In the genomic region with DNA sequence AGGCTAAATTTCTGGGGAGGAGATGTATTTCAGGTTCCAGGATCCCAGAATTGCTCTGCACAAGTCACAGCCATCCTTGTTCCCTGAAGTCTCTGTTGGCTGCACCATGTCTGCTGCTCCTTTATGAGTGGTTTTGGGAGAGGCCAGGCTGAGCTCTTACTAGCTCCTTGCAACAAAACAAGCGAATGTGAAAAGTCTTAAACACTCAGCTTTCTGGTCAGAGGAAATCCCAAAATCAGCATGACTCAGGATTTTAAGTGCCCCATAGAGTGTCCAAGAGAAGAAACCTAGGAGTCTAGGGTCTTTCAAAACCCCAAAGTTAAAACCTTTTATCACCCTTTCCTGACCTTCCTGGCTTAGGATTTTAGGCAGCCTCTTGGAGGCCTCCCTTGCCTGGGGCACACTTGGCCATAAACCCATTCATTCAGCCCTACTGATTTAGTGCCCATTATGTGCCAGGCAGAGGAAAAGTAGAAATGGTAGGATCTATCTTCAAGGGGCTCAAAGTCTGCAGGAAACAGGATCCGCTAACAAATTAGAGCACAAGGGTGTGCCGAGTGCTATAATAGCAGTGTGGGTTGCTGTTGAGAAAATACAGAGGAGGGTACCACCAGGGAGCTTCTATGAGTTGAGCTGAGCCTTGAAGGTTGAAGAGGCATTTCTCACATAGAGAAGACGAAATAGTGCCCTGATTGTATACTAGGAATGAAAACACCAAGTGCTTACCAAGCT, we compare ENCODE assay signal across 14 cellular contexts. TPM values are rescaled to one million over a fixed set of nuclear protein-coding genes. Genes with fewer than 3 reads are reported as not detected.
DNase-seq lines count a peak whose midpoint lies in the region; ATAC-seq and TF ChIP-seq lines count a peak whose summit lies in the region.
"Had no signal": no experiment of that assay in that cellular context is flagged by ENCODE, and none has a peak within 500 bp of the region (broad histone marks: within the 10 kb centered on the region; RNA-seq: fewer than 3 reads in every experiment).

No MANE protein-coding gene starts in this region.

- H3K9me3 ChIP-seq in MG63 = no peaks in the 10 kb centered on the region
- no peaks in the 10 kb centered on the region for H3K9me3 ChIP-seq in neural progenitor cell (ENCODE audit: low read depth)
- H3K9me3 ChIP-seq: gastroesophageal sphincter, vagina had no signal

- peaks cover 48% of the 10 kb centered on the region for H3F3A ChIP-seq in neural progenitor cell (ENCODE audit: low read depth)

- no peaks in the 10 kb centered on the region for H3K36me3 Mint-ChIP-seq in activated CD4-positive, alpha-beta T cell treated with anti-CD3 and anti-CD28 coated beads, Interleukin-2, amount 10 ng/mL, durations not matched to agents 24 days and 14 days (ENCODE audit: low read depth)
- no peaks in the 10 kb centered on the region for H3K36me3 Mint-ChIP-seq in neural progenitor cell

- H3K4me3 Mint-ChIP-seq in activated CD4-positive, alpha-beta T cell treated with anti-CD3 and anti-CD28 coated beads, Interleukin-2, amount 10 ng/mL, durations not matched to agents 24 days and 14 days = peak overlapping the region; percentile 94
- H3K4me3 Mint-ChIP-seq in neural progenitor cell = peak overlapping the region; percentile 85

- H3K4me3 ChIP-seq in MG63 (no peak overlapping the region), neural progenitor cell (no peak overlapping the region)

- intact Hi-C loops in activated CD4-positive, alpha-beta T cell treated with anti-CD3 and anti-CD28 coated beads, Interleukin-2, amount 10 ng/mL, durations not matched to agents 24 days and 14 days (cut with micrococcal nuclease) = no loop called here

- no peaks in the 10 kb centered on the region for H3K79me2 ChIP-seq in neural progenitor cell (ENCODE audit: low read depth)

- H2AFZ ChIP-seq in neural progenitor cell (replicated peaks) = no peak overlapping the region

- ATAC-seq in HG03354 (IDR thresholded peaks at IDR 0.05; ENCODE audit: poor library complexity, severe bottlenecking, unreplicated experiment) = no peak

- DNase-seq in activated CD4-positive, alpha-beta T cell treated with anti-CD3 and anti-CD28 coated beads, Interleukin-2, amount 10 ng/mL, durations not matched to agents 24 days and 14 days = no peak
- DNase-seq in activated CD4-positive, alpha-beta T cell treated with anti-CD3 and anti-CD28 coated beads, Interleukin-2, amount 50 U/mL, for 1 hour = no peak
- DNase-seq in MG63 (peak; percentile 28), cerebellar cortex (ENCODE audit: low spot score) (peak; percentile 34), neural progenitor cell (ENCODE audit: low spot score) (no peak), SIG-M5 treated with dmso at 0.1 percent for 504 hours (lab: John Stamatoyannopoulos, UW; ENCODE audit: unreplicated experiment) (no peak)
- no peak for DNase-seq in stimulated activated CD4-positive, alpha-beta T cell treated with anti-CD3 and anti-CD28 coated beads, Interleukin-12 subunit alpha, Interleukin-12 subunit beta, amount 100 ng/mL, for 4 hours
- DNase-seq: NCI-H446; stimulated activated CD4-positive, alpha-beta T cell treated with anti-CD3 and anti-CD28 coated beads, Interleukin-2, amount 100 ng/mL, for 48 hours had no signal

- no peak overlapping the region for H3K9ac ChIP-seq in neural progenitor cell

- H3K27ac ChIP-seq in neural progenitor cell = no peak overlapping the region

- H3K36me3 ChIP-seq in MG63 (no peaks in the 10 kb centered on the region), neural progenitor cell (no peaks in the 10 kb centered on the region)
- H3K36me3 ChIP-seq: gastroesophageal sphincter, vagina had no signal

- peak overlapping the region; percentile 72 for H3K4me2 ChIP-seq in neural progenitor cell

- H3K4me1 Mint-ChIP-seq in activated CD4-positive, alpha-beta T cell treated with anti-CD3 and anti-CD28 coated beads, Interleukin-2, amount 10 ng/mL, durations not matched to agents 24 days and 14 days = peaks cover 16% of the 10 kb centered on the region
- peaks cover 68% of the 10 kb centered on the region for H3K4me1 Mint-ChIP-seq in neural progenitor cell

- TF ChIP-seq CTCF in neural progenitor cell (IDR thresholded peaks at IDR 0.05) = no peak

- H3K27me3 Mint-ChIP-seq in activated CD4-positive, alpha-beta T cell treated with anti-CD3 and anti-CD28 coated beads, Interleukin-2, amount 10 ng/mL, durations not matched to agents 24 days and 14 days = peaks cover 12% of the 10 kb centered on the region
- H3K27me3 Mint-ChIP-seq in neural progenitor cell (ENCODE audit: insufficient read depth, low read depth) = no peaks in the 10 kb centered on the region

- H4K20me1 ChIP-seq in neural progenitor cell (ENCODE audit: low read depth) = no peaks in the 10 kb centered on the region

- peaks cover 22% of the 10 kb centered on the region for H3K4me1 ChIP-seq in neural progenitor cell

- peaks cover 5% of the 10 kb centered on the region for H3K9me3 Mint-ChIP-seq in activated CD4-positive, alpha-beta T cell treated with anti-CD3 and anti-CD28 coated beads, Interleukin-2, amount 10 ng/mL, durations not matched to agents 24 days and 14 days
- H3K9me3 Mint-ChIP-seq in neural progenitor cell = no peaks in the 10 kb centered on the region

- H3K27me3 ChIP-seq in MG63 = no peaks in the 10 kb centered on the region
- H3K27me3 ChIP-seq in neural progenitor cell = peaks cover 9% of the 10 kb centered on the region
- H3K27me3 ChIP-seq: gastroesophageal sphincter, vagina had no signal

- peak overlapping the region; percentile 85 for H3K27ac Mint-ChIP-seq in activated CD4-positive, alpha-beta T cell treated with anti-CD3 and anti-CD28 coated beads, Interleukin-2, amount 10 ng/mL, durations not matched to agents 24 days and 14 days
- H3K27ac Mint-ChIP-seq in neural progenitor cell = peak overlapping the region; percentile 77

RNA-seq across cellular contexts. Expression of gene SOST, which starts 36.9 kb away (rescaled TPM):
- total RNA-seq in activated CD4-positive, alpha-beta T cell treated with anti-CD3 and anti-CD28 coated beads, Interleukin-2, amount 10 ng/mL, durations not matched to agents 24 days and 14 days = not detected in 2 replicates
- total RNA-seq in MG63 (2014; rRNA removed; shearing (Covaris generic); ENCODE audit: low replicate concordance) = not detected in 2 replicates
- total RNA-seq in neural progenitor cell (ENCODE audit: low replicate concordance) = 0.06 TPM in 1 of 2 replicates, not detected in the other
- total RNA-seq: HT1080; T-helper 2 cell treated with Interferon-gamma antibody and Interleukin-4, amounts not matched to agents 100 ng/mL and 5 ng/mL, for 36 hours; vagina had no signal

RNA-seq across cellular contexts. Expression of gene DUSP3, which starts 57.1 kb away (rescaled TPM):
- total RNA-seq in activated CD4-positive, alpha-beta T cell treated with anti-CD3 and anti-CD28 coated beads, Interleukin-2, amount 10 ng/mL, durations not matched to agents 24 days and 14 days = 16.5 and 18.3 TPM in 2 replicates
- 13.6 and 37.9 TPM in 2 replicates for total RNA-seq in MG63 (2014; rRNA removed; shearing (Covaris generic); ENCODE audit: low replicate concordance)
- 18.2 and 20.8 TPM in 2 replicates for total RNA-seq in neural progenitor cell (ENCODE audit: low replicate concordance)

RNA-seq across cellular contexts. Expression of gene CFAP97D1, which starts 58.5 kb away (rescaled TPM):
- total RNA-seq in activated CD4-positive, alpha-beta T cell treated with anti-CD3 and anti-CD28 coated beads, Interleukin-2, amount 10 ng/mL, durations not matched to agents 24 days and 14 days = not detected in 2 replicates
- not detected in 2 replicates for total RNA-seq in MG63 (2014; rRNA removed; shearing (Covaris generic); ENCODE audit: low replicate concordance)
- total RNA-seq in neural progenitor cell (ENCODE audit: low replicate concordance) = not detected in 2 replicates
- total RNA-seq: T-helper 2 cell treated with Interferon-gamma antibody and Interleukin-4, amounts not matched to agents 100 ng/mL and 5 ng/mL, for 36 hours; vagina had no signal

RNA-seq across cellular contexts. Expression of gene MEOX1, which starts 60.0 kb away (rescaled TPM):
- 0.21 and 0.50 TPM in 2 replicates for total RNA-seq in activated CD4-positive, alpha-beta T cell treated with anti-CD3 and anti-CD28 coated beads, Interleukin-2, amount 10 ng/mL, durations not matched to agents 24 days and 14 days
- 1.1 TPM in 1 of 2 replicates, not detected in the other for total RNA-seq in MG63 (2014; rRNA removed; shearing (Covaris generic); ENCODE audit: low replicate concordance)
- total RNA-seq in neural progenitor cell (ENCODE audit: low replicate concordance) = 0.59 TPM in 1 of 2 replicates, not detected in the other
- total RNA-seq: HT1080 had no signal

Comparison
In these comparisons a context has a peak if more than half of its experiments do, and no peak if none do; other contexts are left out.
1. DNase-seq: peak in MG63 (single experiment) and cerebellar cortex (single experiment); none in activated CD4-positive, alpha-beta T cell treated with anti-CD3 and anti-CD28 coated beads, Interleukin-2, amount 10 ng/mL, durations not matched to agents 24 days and 14 days (single experiment), activated CD4-positive, alpha-beta T cell treated with anti-CD3 and anti-CD28 coated beads, Interleukin-2, amount 50 U/mL, for 1 hour (single experiment), neural progenitor cell (single experiment), SIG-M5 treated with dmso at 0.1 percent for 504 hours (single experiment) and stimulated activated CD4-positive, alpha-beta T cell treated with anti-CD3 and anti-CD28 coated beads, Interleukin-12 subunit alpha, Interleukin-12 subunit beta, amount 100 ng/mL, for 4 hours (single experiment).